In the genomic region with DNA sequence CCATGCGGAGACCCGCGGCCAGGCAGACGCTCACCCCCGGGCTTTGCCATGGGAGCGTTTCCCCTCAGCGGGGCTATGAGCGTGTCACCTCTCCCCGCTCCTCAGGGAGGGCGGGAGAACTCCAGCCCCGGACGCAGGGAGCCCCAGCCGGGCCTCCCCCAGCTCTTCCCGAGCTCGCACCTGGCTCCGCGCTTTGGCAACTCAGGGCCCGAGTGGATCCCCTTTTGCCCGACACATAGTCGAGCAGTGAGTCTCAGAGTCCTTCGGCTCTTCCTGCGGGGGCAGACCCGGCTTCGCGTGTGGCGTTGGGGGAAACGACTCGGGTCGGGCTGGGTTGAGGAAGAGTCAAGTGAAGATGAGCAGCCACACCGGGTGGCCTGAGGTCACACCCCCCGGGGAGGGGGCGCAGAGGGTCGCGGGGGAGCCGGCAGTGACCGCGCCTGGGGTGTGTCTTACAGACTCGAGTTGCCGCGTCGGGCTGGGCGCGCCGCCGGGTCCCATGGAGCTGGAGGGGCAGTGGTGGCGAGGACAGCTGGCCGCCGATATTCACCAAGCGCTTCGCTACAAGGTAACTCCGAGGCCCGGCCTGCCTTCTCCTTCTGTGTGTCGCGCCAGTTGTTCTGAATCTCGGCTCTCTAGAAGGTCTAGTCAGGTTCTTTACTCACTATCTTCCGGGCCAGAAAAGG, we compare ENCODE assay signal across 8 cellular contexts. TPM values are rescaled to one million over a fixed set of nuclear protein-coding genes. Genes with fewer than 3 reads are reported as not detected.
A peak's percentile ranks its signal among the peaks of the same experiment; 100 is the strongest.
DNase-seq lines count a peak whose midpoint lies in the region; ATAC-seq and TF ChIP-seq lines count a peak whose summit lies in the region.

No MANE protein-coding gene starts in this region.

- H3K9me3 ChIP-seq in KOPT-K1 (ENCODE audit: insufficient read depth, low read length, poor library complexity, severe bottlenecking) (no peaks in the 10 kb centered on the region), body of pancreas (no peaks in the 10 kb centered on the region), iPS-15b (ENCODE audit: control insufficient read depth, insufficient read depth, low read length) (no peaks in the 10 kb centered on the region)

- peaks cover 35% of the 10 kb centered on the region for H3K36me3 Mint-ChIP-seq in GM23338 (ENCODE audit: low read depth)

- WGBS in body of pancreas, 2 donors, result 0 to 4% methylated on average over 13 to 56 of the region's 56 CpGs

- peaks cover 19% of the 10 kb centered on the region for H4K20me1 ChIP-seq in GM23338 (replicated peaks; ENCODE audit: insufficient read depth)

- H3K27me3 ChIP-seq in GM23338 (ENCODE audit: insufficient read depth) (peaks cover 13% of the 10 kb centered on the region), body of pancreas (no peaks in the 10 kb centered on the region), iPS-15b (ENCODE audit: control insufficient read depth, insufficient read depth, low read length) (peaks cover 13% of the 10 kb centered on the region)

- peak overlapping the region; percentile 72 for H3K4me3 ChIP-seq in GM23338
- peak overlapping the region; percentile 48 to 69 for H3K4me3 ChIP-seq in body of pancreas
- peak overlapping the region; percentile 83 for H3K4me3 ChIP-seq in iPS-15b (ENCODE audit: low read depth, low read length)
- peak overlapping the region; percentile 93 for H3K4me3 ChIP-seq in skeletal muscle cell (ENCODE audit: low read depth, low read length)

- H3K27ac ChIP-seq in GM23338 (ENCODE audit: low read depth), result no peak overlapping the region
- H3K27ac ChIP-seq in KOPT-K1 (ENCODE audit: low read depth, low read length, poor library complexity, severe bottlenecking), result peak overlapping the region; percentile 76
- peak overlapping the region; percentile 25 to 91 (median 80) for H3K27ac ChIP-seq in body of pancreas

- TF ChIP-seq POLR2A in body of pancreas (IDR thresholded peaks at IDR 0.05), result no peak

- H2AFZ ChIP-seq in GM23338, result peak overlapping the region; percentile 93

- ATAC-seq in GM23338, result peak; percentile 53
- peak; percentile 55 for ATAC-seq in body of pancreas

- peaks cover 8% of the 10 kb centered on the region; the same call in 1 of the 2 replicates for H3K36me3 ChIP-seq in GM23338 (ENCODE audit: insufficient read depth)
- H3K36me3 ChIP-seq in KOPT-K1 (ENCODE audit: insufficient read depth, low read length), result peaks cover 35% of the 10 kb centered on the region
- H3K36me3 ChIP-seq in body of pancreas (replicated peaks in 1 of 2; ENCODE audit: insufficient read depth in 1 of 2, low read depth in 2 of 2), result no peaks in the 10 kb centered on the region
- no peaks in the 10 kb centered on the region for H3K36me3 ChIP-seq in iPS-15b (ENCODE audit: control insufficient read depth, insufficient read depth, low read length)

- H3K9me2 ChIP-seq in GM23338 (ENCODE audit: insufficient read depth), result no peaks in the 10 kb centered on the region

- peak overlapping the region; percentile 89 for H3K4me3 Mint-ChIP-seq in GM23338

- H3K27me3 Mint-ChIP-seq in GM23338 (ENCODE audit: insufficient read depth, low read depth, poor library complexity), result peaks cover 3% of the 10 kb centered on the region

- H3K4me2 ChIP-seq in GM23338, result peak overlapping the region; percentile 91

- no peaks in the 10 kb centered on the region for H3F3A ChIP-seq in GM23338 (replicated peaks; ENCODE audit: low read depth)

- H3K4me1 Mint-ChIP-seq in GM23338, result peaks cover 25% of the 10 kb centered on the region

- DNase-seq in GM10266 (ENCODE audit: extremely low spot score) (peak; percentile 73), GM23338 (ENCODE audit: low spot score) (peak; percentile 59), T-helper 9 cell (peak; percentile 27), body of pancreas (peak; percentile 46 to 63 (median 49)), skeletal muscle cell (ENCODE audit: low read depth) (no peak), NCI-H2107 (lab: John Stamatoyannopoulos, UW) (no peak)

- H3K79me2 ChIP-seq in GM23338 (replicated peaks; ENCODE audit: insufficient read depth), result peaks cover 52% of the 10 kb centered on the region

- H3K4me1 ChIP-seq in GM23338 (ENCODE audit: insufficient read depth), result 0 out of 2 replicates have a peak, but pooled peaks cover 13% of the 10 kb centered on the region
- peaks cover 16% of the 10 kb centered on the region for H3K4me1 ChIP-seq in body of pancreas
- peaks cover 10% of the 10 kb centered on the region for H3K4me1 ChIP-seq in iPS-15b (ENCODE audit: control insufficient read depth, insufficient read depth, low read length)

- peak overlapping the region; percentile 96 for H3K9ac ChIP-seq in iPS-15b (ENCODE audit: low read depth, low read length)

- no peak for TF ChIP-seq CTCF in GM10266 (IDR thresholded peaks at IDR 0.05; ENCODE audit: control insufficient read depth, insufficient read depth, low read depth, missing control alignments)
- no peak for TF ChIP-seq CTCF in GM23338 (conservative IDR thresholded peaks at IDR 0.05; ENCODE audit: low read depth in 2 of 2)
- no peak for TF ChIP-seq CTCF in body of pancreas (IDR thresholded peaks at IDR 0.05)

- H3K27ac Mint-ChIP-seq in GM23338, result peak overlapping the region; percentile 49

- intact Hi-C loops in body of pancreas (cut with DNase I), result no loop called here

- H3K9me3 Mint-ChIP-seq in GM23338, result peaks cover 4% of the 10 kb centered on the region; the same call in 2 of the 3 replicates

TF ChIP-seq in GM23338, 12 proteins besides CTCF, POLR2A, EP300 and RAD21:
- TF ChIP-seq NANOG (IDR thresholded peaks at IDR 0.05; ENCODE audit: borderline replicate concordance) (no peak), ZNF114 (CRISPR knock-in tag; IDR thresholded peaks at IDR 0.05) (no peak), CREB1 (CRISPR knock-in tag; IDR thresholded peaks at IDR 0.05; ENCODE audit: low read depth) (peak; percentile 56; the same call in 1 of the 2 replicates)
- TF ChIP-seq, protein P1, sequence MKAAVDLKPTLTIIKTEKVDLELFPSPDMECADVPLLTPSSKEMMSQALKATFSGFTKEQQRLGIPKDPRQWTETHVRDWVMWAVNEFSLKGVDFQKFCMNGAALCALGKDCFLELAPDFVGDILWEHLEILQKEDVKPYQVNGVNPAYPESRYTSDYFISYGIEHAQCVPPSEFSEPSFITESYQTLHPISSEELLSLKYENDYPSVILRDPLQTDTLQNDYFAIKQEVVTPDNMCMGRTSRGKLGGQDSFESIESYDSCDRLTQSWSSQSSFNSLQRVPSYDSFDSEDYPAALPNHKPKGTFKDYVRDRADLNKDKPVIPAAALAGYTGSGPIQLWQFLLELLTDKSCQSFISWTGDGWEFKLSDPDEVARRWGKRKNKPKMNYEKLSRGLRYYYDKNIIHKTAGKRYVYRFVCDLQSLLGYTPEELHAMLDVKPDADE (IDR thresholded peaks at IDR 0.05), result no peak
TF ChIP-seq in GM23338: peak in this region for 1.

RNA-seq across cellular contexts. Expression of gene CCNJ, which starts 0.7 kb away (rescaled TPM):
- 29.6 and 31.6 TPM in 2 replicates for total RNA-seq in GM23338 (2014; rRNA removed; shearing (Covaris generic))
- 11.6 and 14.1 TPM in 2 replicates for polyA plus RNA-seq in GM23338 (2016; fragmentation: Nextera tagmentation; extraction: Ambion mirVana)
- total RNA-seq in body of pancreas, result 1 to 10 TPM; 3.9 to 7.9 TPM

Comparison
In these comparisons a context has a peak if more than half of its experiments do, and no peak if none do; other contexts are left out.
1. DNase-seq: peak in GM10266 (single experiment), GM23338 (single experiment), T-helper 9 cell (single experiment) and body of pancreas (4 of 4); none in skeletal muscle cell (single experiment) and NCI-H2107 (single experiment).
2. Peak in every context shown above with its lines, with median percentiles within 50 percentile points of each other: H3K4me3 ChIP-seq.